Comparison of ENCODE assay signal across 10 cellular contexts in the genomic region with DNA sequence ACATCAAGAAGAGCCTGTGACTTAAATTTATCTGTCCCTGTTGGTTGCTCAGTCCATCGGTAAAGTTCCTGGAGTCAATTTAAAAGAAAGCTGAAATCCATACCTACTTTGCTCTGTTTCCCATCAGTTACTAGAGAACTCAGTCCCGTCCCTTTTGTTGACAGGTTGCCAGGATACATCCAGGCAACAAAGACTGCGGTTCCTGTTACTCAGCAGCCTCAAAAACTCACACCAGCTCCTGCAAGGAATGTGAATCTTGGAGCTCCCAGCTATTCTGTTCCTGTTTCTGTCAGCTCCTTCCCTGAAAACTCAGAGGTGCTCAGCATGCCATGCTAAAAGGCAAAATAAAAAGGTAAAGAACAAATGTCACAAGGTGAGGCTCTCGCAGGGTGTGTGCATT. TPM values are rescaled to one million over a fixed set of nuclear protein-coding genes. Genes with fewer than 3 reads are reported as not detected.
DNase-seq lines count a peak whose midpoint lies in the region; ATAC-seq and TF ChIP-seq lines count a peak whose summit lies in the region.
"Had no signal": no experiment of that assay in that cellular context is flagged by ENCODE, and none has a peak within 500 bp of the region (broad histone marks: within the 10 kb centered on the region; RNA-seq: fewer than 3 reads in every experiment).

A gene (plus strand): TSS at position 215 of the 400 bp plus-strand sequence. CDS start 22,445 bp downstream, outside the sequence.

- no peaks in the 10 kb centered on the region for H3K9me3 Mint-ChIP-seq in MCF 10A (ENCODE audit: unreplicated experiment)

- intact Hi-C loops in A673 (cut with micrococcal nuclease; ENCODE audit: unreplicated experiment), result no loop called here
- intact Hi-C loops in MCF 10A (cut with micrococcal nuclease), result loop anchor here (2.0 kb wide), 1 partner anchor 27 kb away; no protein-coding TSS in a partner anchor

- H3K9me3 ChIP-seq in A673 (ENCODE audit: low read depth, low read length, poor library complexity, severe bottlenecking), result no peaks in the 10 kb centered on the region
- H3K9me3 ChIP-seq: vagina had no signal

- no peak within 1 kb of the TSS for H3K27ac ChIP-seq in A673 (ENCODE audit: low read depth, low read length, poor library complexity, severe bottlenecking)
- H3K27ac ChIP-seq: vagina had no signal

- peaks cover 8% of the 10 kb centered on the region for H3K4me1 Mint-ChIP-seq in MCF 10A (ENCODE audit: insufficient read depth, unreplicated experiment)

- H3K27me3 Mint-ChIP-seq in MCF 10A (ENCODE audit: insufficient read depth, unreplicated experiment), result no peaks in the 10 kb centered on the region

- POLR2A ChIA-PET in A673 (lab: Charles Lee; ENCODE audit: low non-redundant PET) (no interaction called here), MCF 10A (lab: Yijun Ruan, JAX) (interaction anchor here (0.6 to 1.6 kb wide), 5 partner anchors 15 to 704 kb away, joined by 3 to 10 read pairs (median 3); no protein-coding TSS in a partner anchor)

- H3K4me3 Mint-ChIP-seq in MCF 10A (ENCODE audit: unreplicated experiment), result no peak within 1 kb of the TSS

- TF ChIP-seq CTCF in A673 (conservative IDR thresholded peaks at IDR 0.05; ENCODE audit: low read depth, low read length), result no peak
- no peak for TF ChIP-seq CTCF in MCF 10A (IDR thresholded peaks at IDR 0.05; ENCODE audit: unreplicated experiment)

- no peak within 1 kb of the TSS for H3K4me3 ChIP-seq in A673 (ENCODE audit: low read depth, low read length, poor library complexity, severe bottlenecking)
- H3K4me3 ChIP-seq: vagina had no signal

- H3K27me3 ChIP-seq in A673 (replicated peaks; ENCODE audit: insufficient read depth, low read depth, low read length, poor library complexity), result no peaks in the 10 kb centered on the region
- H3K27me3 ChIP-seq: vagina had no signal

- ATAC-seq in HG03469 (IDR thresholded peaks at IDR 0.05; ENCODE audit: unreplicated experiment) (no peak), HG02938 (IDR thresholded peaks at IDR 0.05; ENCODE audit: unreplicated experiment) (no peak)
- ATAC-seq: left colon had no signal

- DNase-seq in A673 (ENCODE audit: low spot score) (peak; percentile 42), HS-5 (ENCODE audit: low read depth) (peak; percentile 76), MCF 10A (ENCODE audit: unreplicated experiment) (peak; percentile 92), left kidney (ENCODE audit: low read depth, low spot score) (peak; percentile 96)
- DNase-seq in activated naive CD4-positive, alpha-beta T cell treated with anti-CD3 and anti-CD28 coated beads, Interleukin-2, amount 50 U/mL, for 16 hours, result no peak
- DNase-seq in central memory CD4-positive, alpha-beta T cell, result no peak

- no TSS peak for BruUV-seq in A673 (replicated peaks; lab: Mats Ljungman, UMichigan)
- no TSS peak for BruUV-seq in MCF 10A (replicated peaks; lab: Mats Ljungman, UMichigan)

- H3K36me3 ChIP-seq in A673 (ENCODE audit: insufficient read depth, low read length, poor library complexity, severe bottlenecking), result no peaks in the 10 kb centered on the region
- H3K36me3 ChIP-seq: vagina had no signal

- H3K27ac Mint-ChIP-seq in MCF 10A (ENCODE audit: low read depth, unreplicated experiment), result peak within 1 kb of the TSS; percentile 61

- CTCF ChIA-PET in A673 (lab: Charles Lee) (no interaction called here), MCF 10A (lab: Yijun Ruan, JAX) (interaction anchor here (0.5 to 4.5 kb wide), 7 partner anchors 16 to 1660 kb away, joined by 3 to 55 read pairs (median 4); no protein-coding TSS in a partner anchor)

- H3K36me3 Mint-ChIP-seq in MCF 10A (ENCODE audit: insufficient read depth, unreplicated experiment), result no peaks in the 10 kb centered on the region

- no peaks in the 10 kb centered on the region for H3K4me1 ChIP-seq in A673 (ENCODE audit: insufficient read depth, low read length, poor library complexity, severe bottlenecking)

RNA-seq across cellular contexts. Expression of the gene that starts here (rescaled TPM):
- total RNA-seq in A673 (2021) (not detected in 2 replicates), MCF 10A (2022) (0.25 and 0.56 TPM in 2 replicates)
- total RNA-seq: left colon had no signal

Comparison
In these comparisons a context has a peak if more than half of its experiments do, and no peak if none do; other contexts are left out.
1. Peak in DNase-seq in A673; RNA of the gene not detected or under 1 TPM.
2. Peak in DNase-seq in MCF 10A; RNA of the gene not detected or under 1 TPM.
3. DNase-seq: peak in HS-5 (single experiment) and left kidney (single experiment); none in activated naive CD4-positive, alpha-beta T cell treated with anti-CD3 and anti-CD28 coated beads, Interleukin-2, amount 50 U/mL, for 16 hours (single experiment) and central memory CD4-positive, alpha-beta T cell (single experiment).